25 cellular contexts compared by ENCODE assay signal in genomic region chr3:156180077-156180476, GRCh38. TPM values are rescaled to one million over a fixed set of nuclear protein-coding genes. Genes with fewer than 3 reads are reported as not detected.
DNase-seq lines count a peak whose midpoint lies in the region; ATAC-seq, FAIRE-seq and TF ChIP-seq lines count a peak whose summit lies in the region.
"Had no signal": no experiment of that assay in that cellular context is flagged by ENCODE, and none has a peak within 500 bp of the region (broad histone marks: within the 10 kb centered on the region; RNA-seq: fewer than 3 reads in every experiment).

No MANE protein-coding gene starts in this region.

- H3K9me3 ChIP-seq in keratinocyte (ENCODE audit: control insufficient read depth, low read depth, low read length) (no peaks in the 10 kb centered on the region), tibial artery (no peaks in the 10 kb centered on the region)
- H3K9me3 ChIP-seq: esophagus muscularis mucosa, left ventricle myocardium inferior, MG63, SJSA1, tibial nerve had no signal

- no peaks in the 10 kb centered on the region for H3K9me1 ChIP-seq in keratinocyte (ENCODE audit: control insufficient read depth, extremely low read depth, insufficient read depth, low read length)

- H3K27me3 Mint-ChIP-seq in GM23338 (ENCODE audit: insufficient read depth, low read depth, poor library complexity), result peaks cover 2% of the 10 kb centered on the region

- H3K4me3 Mint-ChIP-seq in GM23338, result no peak overlapping the region

- H2AFZ ChIP-seq in keratinocyte (ENCODE audit: control insufficient read depth, low read length) (no peak overlapping the region), GM23338 (no peak overlapping the region)

- H3K27me3 ChIP-seq in bronchial epithelial cell (ENCODE audit: control insufficient read depth, insufficient read depth, low read length) (no peaks in the 10 kb centered on the region), keratinocyte (ENCODE audit: control insufficient read depth, extremely low read depth, insufficient read depth, low read length) (no peaks in the 10 kb centered on the region), GM23338 (ENCODE audit: insufficient read depth) (no peaks in the 10 kb centered on the region), tibial artery (no peaks in the 10 kb centered on the region)
- H3K27me3 ChIP-seq: esophagus muscularis mucosa, MG63, SJSA1, tibial nerve had no signal

- no peaks in the 10 kb centered on the region for H4K20me1 ChIP-seq in keratinocyte (ENCODE audit: control insufficient read depth, extremely low read depth, insufficient read depth, low read length)
- no peaks in the 10 kb centered on the region for H4K20me1 ChIP-seq in GM23338 (replicated peaks; ENCODE audit: insufficient read depth)

- intact Hi-C loops in tibial artery (cut with DNase I; ENCODE audit: low total_unique reads), result no loop called here

- no peak for ATAC-seq in GM23338
- no peak for ATAC-seq in HG02852 (IDR thresholded peaks at IDR 0.05; ENCODE audit: unreplicated experiment)
- ATAC-seq: HepG2; stimulated activated naive CD8-positive, alpha-beta T cell treated with anti-CD3 and anti-CD28 coated beads, Interleukin-15, Interleukin-2, amounts not matched to agents 100 U/mL and 50 U/mL, for 24 hours had no signal

- H3K79me2 ChIP-seq in keratinocyte (ENCODE audit: control insufficient read depth, insufficient read depth, low read length) (no peaks in the 10 kb centered on the region), GM23338 (replicated peaks; ENCODE audit: insufficient read depth) (no peaks in the 10 kb centered on the region)

- peaks cover 20% of the 10 kb centered on the region for H3K4me1 ChIP-seq in keratinocyte (ENCODE audit: control insufficient read depth, extremely low read depth, insufficient read depth, low read length)
- H3K4me1 ChIP-seq in GM23338 (ENCODE audit: insufficient read depth), result no peaks in the 10 kb centered on the region
- H3K4me1 ChIP-seq in tibial artery, result peaks cover 0 to 24% (median 2%) of the 10 kb centered on the region in 4 donors
- H3K4me1 ChIP-seq: left ventricle myocardium inferior, SJSA1, tibial nerve had no signal

- H3K4me3 ChIP-seq in bronchial epithelial cell (ENCODE audit: low read depth, low read length) (no peak overlapping the region), keratinocyte (ENCODE audit: control insufficient read depth in 2 of 3, extremely low read depth in 1 of 3, insufficient read depth in 2 of 3, low read depth in 1 of 3, low read length in 3 of 3) (no peak overlapping the region), GM23338 (no peak overlapping the region), tibial artery (no peak overlapping the region)
- H3K4me3 ChIP-seq: esophagus muscularis mucosa, left ventricle myocardium inferior, MG63, SJSA1, skin epidermis, tibial nerve had no signal

- H3K4me1 Mint-ChIP-seq in GM23338, result peaks cover 4% of the 10 kb centered on the region; the same call in 2 of the 3 replicates

- no peaks in the 10 kb centered on the region for H3K36me3 Mint-ChIP-seq in GM23338 (ENCODE audit: low read depth)

- dilution Hi-C loops in keratinocyte (cut with MboI; ENCODE audit: extremely low pct_ligation_motif_present, low sequenced_read_pairs), result no loop called here

- no peaks in the 10 kb centered on the region for H3K9me3 Mint-ChIP-seq in GM23338

- DNase-seq in EL, result peak; percentile 26
- peak; percentile 97 for DNase-seq in NCI-H82 treated with DMSO at 0.1 percent for 48 hours (lab: John Stamatoyannopoulos, UW; ENCODE audit: unreplicated experiment)
- DNase-seq in bronchial epithelial cell (ENCODE audit: low read depth), result peak; percentile 84
- no peak for DNase-seq in keratinocyte (ENCODE audit: low read depth, low spot score)
- DNase-seq in GM23338 (ENCODE audit: low spot score), result no peak
- no peak for DNase-seq in tibial artery
- no peak for DNase-seq in stimulated activated CD4-positive, alpha-beta T cell treated with anti-CD3 and anti-CD28 coated beads, Interleukin-15, amount 100 ng/mL, for 24 hours
- DNase-seq: activated CD4-positive, alpha-beta T cell treated with anti-CD3 and anti-CD28 coated beads, Interleukin-2, amount 50 U/mL, for 1 hour; activated CD8-positive, alpha-beta memory T cell treated with anti-CD3 and anti-CD28 coated beads, Interleukin-2, amount 50 U/mL, for 48 hours; activated effector memory CD4-positive, alpha-beta T cell treated with anti-CD3 and anti-CD28 coated beads, Interleukin-2, amount 50 U/mL, for 16 hours; left ventricle myocardium inferior; MG63; NCI-H146; NCI-H2171; stimulated activated CD4-positive, alpha-beta T cell treated with anti-CD3 and anti-CD28 coated beads, Interleukin-2, amount 100 ng/mL, for 48 hours; stimulated activated naive CD8-positive, alpha-beta T cell treated with anti-CD3 and anti-CD28 coated beads, Interleukin-15, Interleukin-2, amounts not matched to agents 100 U/mL and 50 U/mL, for 24 hours; T-helper 2 cell had no signal

- no peak overlapping the region for H3K9ac ChIP-seq in keratinocyte (ENCODE audit: control insufficient read depth, extremely low read depth, insufficient read depth, low read length)

- H3K36me3 ChIP-seq in bronchial epithelial cell (ENCODE audit: control insufficient read depth, insufficient read depth, low read length), result no peaks in the 10 kb centered on the region
- H3K36me3 ChIP-seq in keratinocyte (ENCODE audit: control insufficient read depth in 2 of 2, extremely low read depth in 1 of 2, insufficient read depth in 2 of 2, low read length in 2 of 2), result no peaks in the 10 kb centered on the region
- H3K36me3 ChIP-seq in GM23338 (ENCODE audit: insufficient read depth), result no peaks in the 10 kb centered on the region
- no peaks in the 10 kb centered on the region for H3K36me3 ChIP-seq in tibial artery
- H3K36me3 ChIP-seq: esophagus muscularis mucosa, left ventricle myocardium inferior, MG63, SJSA1, tibial nerve had no signal

- H3K27ac ChIP-seq in keratinocyte (ENCODE audit: control insufficient read depth, insufficient read depth, low read length) (no peak overlapping the region), GM23338 (ENCODE audit: low read depth) (no peak overlapping the region), tibial artery (no peak overlapping the region)
- H3K27ac ChIP-seq: esophagus muscularis mucosa, left ventricle myocardium inferior, SJSA1, skin epidermis, tibial nerve, VCaP had no signal

- TF ChIP-seq CTCF in bronchial epithelial cell (IDR thresholded peaks at IDR 0.05; ENCODE audit: insufficient read depth, low read length, severe bottlenecking), result no peak
- no peak for TF ChIP-seq CTCF in keratinocyte (optimal IDR thresholded peaks at IDR 0.05 in 1 of 3, IDR thresholded peaks at IDR 0.05 in 1 of 3, conservative IDR thresholded peaks at IDR 0.05 in 1 of 3; ENCODE audit: extremely low read depth in 1 of 3, insufficient read depth in 2 of 3, low read length in 3 of 3)
- no peak for TF ChIP-seq CTCF in GM23338 (conservative IDR thresholded peaks at IDR 0.05; ENCODE audit: low read depth in 2 of 2)
- TF ChIP-seq CTCF in tibial artery (IDR thresholded peaks at IDR 0.05), result no peak

- no peak for FAIRE-seq in bronchial epithelial cell (lab: Jason Lieb, UNC)
- FAIRE-seq in keratinocyte (lab: Jason Lieb, UNC), result peak; percentile 89
- FAIRE-seq: HepG2 had no signal

- no peak overlapping the region for H3K4me2 ChIP-seq in keratinocyte (ENCODE audit: control insufficient read depth, extremely low read depth, insufficient read depth, low read depth, low read length)
- no peak overlapping the region for H3K4me2 ChIP-seq in GM23338

- no peaks in the 10 kb centered on the region for H3F3A ChIP-seq in GM23338 (replicated peaks; ENCODE audit: low read depth)

- H3K27ac Mint-ChIP-seq in GM23338, result no peak overlapping the region

- H3K9me2 ChIP-seq in GM23338 (ENCODE audit: insufficient read depth), result no peaks in the 10 kb centered on the region; the same call in 1 of the 2 replicates

TF ChIP-seq in GM23338, 12 proteins besides CTCF, POLR2A, EP300 and RAD21 (continues in another document):
- TF ChIP-seq, protein P1, sequence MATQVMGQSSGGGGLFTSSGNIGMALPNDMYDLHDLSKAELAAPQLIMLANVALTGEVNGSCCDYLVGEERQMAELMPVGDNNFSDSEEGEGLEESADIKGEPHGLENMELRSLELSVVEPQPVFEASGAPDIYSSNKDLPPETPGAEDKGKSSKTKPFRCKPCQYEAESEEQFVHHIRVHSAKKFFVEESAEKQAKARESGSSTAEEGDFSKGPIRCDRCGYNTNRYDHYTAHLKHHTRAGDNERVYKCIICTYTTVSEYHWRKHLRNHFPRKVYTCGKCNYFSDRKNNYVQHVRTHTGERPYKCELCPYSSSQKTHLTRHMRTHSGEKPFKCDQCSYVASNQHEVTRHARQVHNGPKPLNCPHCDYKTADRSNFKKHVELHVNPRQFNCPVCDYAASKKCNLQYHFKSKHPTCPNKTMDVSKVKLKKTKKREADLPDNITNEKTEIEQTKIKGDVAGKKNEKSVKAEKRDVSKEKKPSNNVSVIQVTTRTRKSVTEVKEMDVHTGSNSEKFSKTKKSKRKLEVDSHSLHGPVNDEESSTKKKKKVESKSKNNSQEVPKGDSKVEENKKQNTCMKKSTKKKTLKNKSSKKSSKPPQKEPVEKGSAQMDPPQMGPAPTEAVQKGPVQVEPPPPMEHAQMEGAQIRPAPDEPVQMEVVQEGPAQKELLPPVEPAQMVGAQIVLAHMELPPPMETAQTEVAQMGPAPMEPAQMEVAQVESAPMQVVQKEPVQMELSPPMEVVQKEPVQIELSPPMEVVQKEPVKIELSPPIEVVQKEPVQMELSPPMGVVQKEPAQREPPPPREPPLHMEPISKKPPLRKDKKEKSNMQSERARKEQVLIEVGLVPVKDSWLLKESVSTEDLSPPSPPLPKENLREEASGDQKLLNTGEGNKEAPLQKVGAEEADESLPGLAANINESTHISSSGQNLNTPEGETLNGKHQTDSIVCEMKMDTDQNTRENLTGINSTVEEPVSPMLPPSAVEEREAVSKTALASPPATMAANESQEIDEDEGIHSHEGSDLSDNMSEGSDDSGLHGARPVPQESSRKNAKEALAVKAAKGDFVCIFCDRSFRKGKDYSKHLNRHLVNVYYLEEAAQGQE (IDR thresholded peaks at IDR 0.05; ENCODE audit: unreplicated experiment), result no peak
- TF ChIP-seq ZNF114 (CRISPR knock-in tag; IDR thresholded peaks at IDR 0.05) (no peak), CREB1 (CRISPR knock-in tag; IDR thresholded peaks at IDR 0.05; ENCODE audit: low read depth) (no peak), EZH2phosphoT487 (IDR thresholded peaks at IDR 0.05; ENCODE audit: unreplicated experiment) (no peak)

RNA-seq across cellular contexts. Expression of gene KCNAB1, which starts 59.7 kb away (rescaled TPM):
- total RNA-seq in bronchial epithelial cell, result 0.26 and 0.38 TPM in 2 replicates
- polyA plus RNA-seq in keratinocyte (0.03 to 0.18 TPM (median 0.09 TPM) in 3 replicates), GM23338 (2016; fragmentation: Nextera tagmentation; extraction: Ambion mirVana) (1.3 and 2.6 TPM in 2 replicates)
- polyA plus RNA-seq in keratinocyte (2011; ENCODE audit: low read depth), result 0.42 TPM
- 0.13 and 0.19 TPM in 2 replicates for polyA plus RNA-seq in keratinocyte (2011; cell fraction: cytosol; rRNA removed)
- polyA plus RNA-seq in keratinocyte (2011; cell fraction: nucleus; rRNA removed), result 0.10 and 0.68 TPM in 2 replicates
- 0.32 and 0.38 TPM in 2 replicates for polyA plus RNA-seq in keratinocyte (2012; ENCODE audit: low replicate concordance)
- polyA minus RNA-seq in keratinocyte, result 0.86 TPM in 1 of 3 replicates, not detected in the others
- polyA minus RNA-seq in keratinocyte (2011; cell fraction: cytosol; rRNA and poly(A)+ RNA removed), result not detected
- polyA minus RNA-seq in keratinocyte (2011; cell fraction: nucleus; rRNA and poly(A)+ RNA removed), result not detected in 2 replicates
- 0.08 and 0.69 TPM in 2 replicates for total RNA-seq in GM23338 (2014; rRNA removed; shearing (Covaris generic))
- total RNA-seq: HepG2, mononuclear cell had no signal
- polyA plus RNA-seq: HepG2 had no signal

Comparison
In these comparisons a context has a peak if more than half of its experiments do, and no peak if none do; other contexts are left out.
1. DNase-seq: peak in EL (single experiment), NCI-H82 treated with DMSO at 0.1 percent for 48 hours (single experiment) and bronchial epithelial cell (single experiment); none in keratinocyte (single experiment), GM23338 (single experiment), tibial artery (0 of 2) and stimulated activated CD4-positive, alpha-beta T cell treated with anti-CD3 and anti-CD28 coated beads, Interleukin-15, amount 100 ng/mL, for 24 hours (single experiment).